Comparison of ENCODE assay signal across 12 cellular contexts in the genomic region with DNA sequence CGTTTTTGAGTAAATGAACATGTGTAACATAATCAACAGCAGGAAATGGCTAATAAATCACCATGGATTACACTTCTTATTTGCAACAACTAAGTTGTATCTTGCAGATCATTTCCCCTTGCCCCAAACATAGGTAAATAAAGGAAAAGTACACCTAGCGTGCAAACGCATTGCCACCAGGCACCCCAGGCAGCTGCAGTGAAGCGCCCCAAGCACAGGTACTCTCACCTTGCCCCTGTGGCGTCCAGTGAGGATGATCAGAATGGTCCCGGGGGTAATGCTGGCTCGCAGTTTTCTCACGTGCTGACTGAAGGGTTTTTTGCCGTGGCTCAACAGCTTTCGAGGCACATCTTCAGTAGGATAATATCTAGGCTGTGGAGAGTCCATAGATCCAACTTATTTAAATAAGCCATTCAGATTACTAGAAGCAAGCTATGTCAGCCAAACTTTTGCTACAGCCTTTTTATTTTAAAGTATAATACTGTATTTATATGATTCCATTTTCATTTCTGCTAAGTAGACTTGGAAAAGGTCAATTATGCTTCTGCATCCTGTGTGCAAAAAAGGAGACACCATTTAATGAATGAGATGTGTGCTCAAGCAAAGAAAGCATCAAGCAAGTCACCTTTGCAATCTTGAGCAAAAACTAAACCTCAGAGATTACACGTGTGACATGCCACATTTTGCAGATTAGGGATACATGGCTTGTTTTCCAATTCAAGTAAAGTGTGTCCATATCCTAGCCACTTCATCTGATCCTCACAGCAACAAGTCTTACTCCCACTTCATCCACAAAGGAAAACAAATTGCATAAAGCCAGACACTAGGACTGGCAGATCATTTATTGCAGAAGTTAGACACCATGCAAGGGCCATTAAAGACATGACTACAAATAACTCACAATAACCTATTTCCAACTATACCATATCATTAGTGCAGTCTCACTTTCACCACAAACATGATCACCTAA. TPM values are rescaled to one million over a fixed set of nuclear protein-coding genes. Genes with fewer than 3 reads are reported as not detected.
DNase-seq lines count a peak whose midpoint lies in the region; ATAC-seq and TF ChIP-seq lines count a peak whose summit lies in the region.
"Had no signal": no experiment of that assay in that cellular context is flagged by ENCODE, and none has a peak within 500 bp of the region (broad histone marks: within the 10 kb centered on the region; RNA-seq: fewer than 3 reads in every experiment).

No MANE protein-coding gene starts in this region.

- peaks cover 35% of the 10 kb centered on the region for H4K20me1 ChIP-seq in OCI-LY3 (ENCODE audit: insufficient read depth, low read length)

- ATAC-seq in HG03045 (IDR thresholded peaks at IDR 0.05; ENCODE audit: unreplicated experiment) (no peak), esophagus mucosa (no peak)
- ATAC-seq: left lobe of liver had no signal

- no peak overlapping the region for H4K12ac ChIP-seq in trophoblast cell (ENCODE audit: low read depth, low read length)

- TF ChIP-seq EP300 in ovary (IDR thresholded peaks at IDR 0.05): no peak

- no peak overlapping the region for H3K4me3 ChIP-seq in OCI-LY3 (ENCODE audit: low read length)
- H3K4me3 ChIP-seq in trophoblast cell (ENCODE audit: low read depth, low read length): no peak overlapping the region
- no peak overlapping the region for H3K4me3 ChIP-seq in ovary

- H3K79me2 ChIP-seq in OCI-LY3 (ENCODE audit: low read length): peaks cover 25% of the 10 kb centered on the region
- H3K79me2 ChIP-seq in trophoblast cell (ENCODE audit: control insufficient read depth, insufficient read depth, low read length, poor library complexity): peaks cover 5% of the 10 kb centered on the region

- H3K27me3 Mint-ChIP-seq in T-helper 1 cell treated with Interleukin-12 subunit alpha and Interleukin-12 subunit beta and Interleukin-4 antibody, amounts not matched to agents 30 μg/mL and 1 μg/mL, for 36 hours (ENCODE audit: low read depth): no peaks in the 10 kb centered on the region

- no peak overlapping the region for H3K4ac ChIP-seq in trophoblast cell (ENCODE audit: low read depth, low read length)

- TF ChIP-seq CTCF in OCI-LY3 (IDR thresholded peaks at IDR 0.05; ENCODE audit: low read depth, low read length) (no peak), ovary (IDR thresholded peaks at IDR 0.05) (no peak)

- H3K4me1 ChIP-seq in OCI-LY3 (ENCODE audit: low read length) (peaks cover 13% of the 10 kb centered on the region), trophoblast cell (ENCODE audit: control insufficient read depth in 1 of 2, insufficient read depth in 2 of 2, low read length in 2 of 2) (peaks cover 0 to 3% of the 10 kb centered on the region in 2 experiments), ovary (ENCODE audit: insufficient read depth) (peaks cover 3% of the 10 kb centered on the region)

- H3K9me3 Mint-ChIP-seq in T-helper 1 cell treated with Interleukin-12 subunit alpha and Interleukin-12 subunit beta and Interleukin-4 antibody, amounts not matched to agents 30 μg/mL and 1 μg/mL, for 36 hours: no peaks in the 10 kb centered on the region

- H4K8ac ChIP-seq in trophoblast cell (ENCODE audit: low read depth, low read length): no peak overlapping the region

- intact Hi-C loops in ovary (cut with DNase I): no loop called here

- no peak overlapping the region for H2AK5ac ChIP-seq in trophoblast cell (ENCODE audit: low read length)

- no peak overlapping the region for H3K23ac ChIP-seq in trophoblast cell (ENCODE audit: low read length)

- H3K4me2 ChIP-seq in OCI-LY3 (ENCODE audit: low read length) (peak overlapping the region; percentile 85; the same call in 1 of the 2 replicates), trophoblast cell (ENCODE audit: low read length) (peak overlapping the region; percentile 26)

- H3K14ac ChIP-seq in trophoblast cell (ENCODE audit: low read length): no peak overlapping the region

- DNase-seq in T-helper 1 cell (no peak), dedifferentiated amniotic fluid mesenchymal stem cell (ENCODE audit: extremely low spot score) (peak; percentile 12), trophoblast cell (no peak), ovary (no peak)
- DNase-seq: activated CD4-positive, alpha-beta T cell treated with anti-CD3 and anti-CD28 coated beads, Interleukin-2, amount 50 U/mL, for 1 hour; NCI-H524; substantia nigra had no signal

- H2BK12ac ChIP-seq in trophoblast cell (ENCODE audit: low read length): no peak overlapping the region

- H3K36me3 ChIP-seq in OCI-LY3 (replicated peaks; ENCODE audit: low read depth, low read length) (peaks cover 48% of the 10 kb centered on the region), trophoblast cell (ENCODE audit: control insufficient read depth in 1 of 2, insufficient read depth in 2 of 2, low read length in 2 of 2) (peaks cover 13 to 36% of the 10 kb centered on the region in 2 experiments), ovary (no peaks in the 10 kb centered on the region)

- peaks cover 45% of the 10 kb centered on the region for H3K36me3 Mint-ChIP-seq in T-helper 1 cell treated with Interleukin-12 subunit alpha and Interleukin-12 subunit beta and Interleukin-4 antibody, amounts not matched to agents 30 μg/mL and 1 μg/mL, for 36 hours (ENCODE audit: low read depth)

- peaks cover 26% of the 10 kb centered on the region for H3K4me1 Mint-ChIP-seq in T-helper 1 cell treated with Interleukin-12 subunit alpha and Interleukin-12 subunit beta and Interleukin-4 antibody, amounts not matched to agents 30 μg/mL and 1 μg/mL, for 36 hours (ENCODE audit: low read depth)

- no peak overlapping the region for H3K9ac ChIP-seq in OCI-LY3 (ENCODE audit: low read length)
- no peak overlapping the region for H3K9ac ChIP-seq in trophoblast cell (ENCODE audit: low read length)

- H3K9me3 ChIP-seq in OCI-LY3 (ENCODE audit: insufficient read depth, low read length) (no peaks in the 10 kb centered on the region), trophoblast cell (ENCODE audit: insufficient read depth, low read depth, low read length) (no peaks in the 10 kb centered on the region), ovary (no peaks in the 10 kb centered on the region)

- no CpG with 5 or more reads among the region's 11 CpGs for WGBS in trophoblast cell (ENCODE audit: extremely low coverage, insufficient coverage, insufficient read length)
- 68 to 77% (median 74%) methylated on average over 11 of the region's 11 CpGs for WGBS in ovary, 3 donors

- H2AFZ ChIP-seq in OCI-LY3 (ENCODE audit: low read depth, low read length): no peak overlapping the region
- H2AFZ ChIP-seq in trophoblast cell (ENCODE audit: insufficient read depth, low read length, poor library complexity): no peak overlapping the region

- no peak overlapping the region for H2BK120ac ChIP-seq in trophoblast cell (ENCODE audit: insufficient read depth, low read length, poor library complexity)

- H3K27ac ChIP-seq in OCI-LY3 (ENCODE audit: low read length): no peak overlapping the region
- no peak overlapping the region for H3K27ac ChIP-seq in trophoblast cell (ENCODE audit: low read depth, low read length)
- no peak overlapping the region for H3K27ac ChIP-seq in ovary

- no peaks in the 10 kb centered on the region for H3K27me3 ChIP-seq in OCI-LY3 (ENCODE audit: low read depth, low read length)
- no peaks in the 10 kb centered on the region for H3K27me3 ChIP-seq in trophoblast cell (ENCODE audit: insufficient read depth, low read length)
- H3K27me3 ChIP-seq in ovary: no peaks in the 10 kb centered on the region

- no peak for TF ChIP-seq POLR2A in ovary (IDR thresholded peaks at IDR 0.05)

- no peak overlapping the region for H3K18ac ChIP-seq in trophoblast cell (ENCODE audit: low read length)

- H4K91ac ChIP-seq in trophoblast cell (ENCODE audit: low read depth, low read length): no peak overlapping the region

- H3K79me1 ChIP-seq in trophoblast cell (ENCODE audit: low read length): peaks cover 5% of the 10 kb centered on the region

- no peak overlapping the region for H2BK5ac ChIP-seq in trophoblast cell (ENCODE audit: low read depth, low read length, poor library complexity)

- H3K4me3 Mint-ChIP-seq in T-helper 1 cell treated with Interleukin-12 subunit alpha and Interleukin-12 subunit beta and Interleukin-4 antibody, amounts not matched to agents 30 μg/mL and 1 μg/mL, for 36 hours: peak overlapping the region; percentile 99

- no peak overlapping the region for H3K27ac Mint-ChIP-seq in T-helper 1 cell treated with Interleukin-12 subunit alpha and Interleukin-12 subunit beta and Interleukin-4 antibody, amounts not matched to agents 30 μg/mL and 1 μg/mL, for 36 hours

RNA-seq across cellular contexts. Expression of gene RPL6, which starts 2.6 kb away (rescaled TPM):
- 1,595 and 1,657 TPM in 2 replicates for polyA plus RNA-seq in trophoblast cell (2013)
- total RNA-seq in ovary (1,000 to 10,000 TPM; 1,882 to 2,969 (median 2,080) TPM), esophagus mucosa (1,486 TPM)
- polyA plus RNA-seq in ovary: 1,000 to 10,000 TPM; 2,099 to 3,614 TPM

RNA-seq across cellular contexts. Expression of gene PTPN11, which starts 11.9 kb away (rescaled TPM):
- polyA plus RNA-seq in trophoblast cell (2013): 60.9 and 63.8 TPM in 2 replicates
- total RNA-seq in ovary: 10 to 100 TPM; 26.8 to 94.6 (median 68.1) TPM
- 10 to 100 TPM; 22.1 to 49.0 TPM for polyA plus RNA-seq in ovary
- total RNA-seq in esophagus mucosa: 53.6 TPM

RNA-seq across cellular contexts. Expression of gene HECTD4, which starts 24.6 kb away (rescaled TPM):
- 9.2 and 10.2 TPM in 2 replicates for polyA plus RNA-seq in trophoblast cell (2013)
- total RNA-seq in ovary (10 to 100 TPM; 25.3 to 47.3 (median 37.2) TPM), esophagus mucosa (30.5 TPM)
- polyA plus RNA-seq in ovary: 10 to 100 TPM; 12.3 to 28.3 TPM
